ENCODE assay signal across 2 cellular contexts in the genomic region with DNA sequence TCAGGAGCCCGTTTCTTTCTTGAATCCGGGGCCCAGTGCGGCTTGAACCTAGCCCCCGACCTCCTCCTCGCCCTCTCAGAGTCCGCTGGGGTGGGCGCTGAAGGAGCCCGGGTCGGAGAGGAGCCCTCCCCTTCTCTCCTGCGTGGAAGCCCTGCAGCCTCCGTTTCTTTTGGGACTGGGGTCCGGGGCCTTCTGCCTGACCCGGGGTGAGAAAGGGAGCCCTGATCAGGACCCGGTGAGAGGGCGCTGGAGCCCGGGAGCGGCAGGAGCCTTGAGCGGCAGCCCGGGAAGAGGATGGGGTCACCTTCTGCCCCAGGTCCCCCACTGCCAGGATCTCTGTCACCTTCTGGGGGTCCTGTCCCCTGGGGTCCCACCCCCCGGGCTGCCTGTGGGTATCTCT.
TF ChIP-seq lines count a peak whose summit lies in the region.

No MANE protein-coding gene starts in this region.

TF ChIP-seq in IMR-90, 13 proteins besides CTCF, POLR2A, EP300 and RAD21:
- TF ChIP-seq CEBPB (IDR thresholded peaks at IDR 0.05; ENCODE audit: low read depth, low read length) (no peak), CHD1 (IDR thresholded peaks at IDR 0.05; ENCODE audit: low read depth, low read length) (no peak), SMC3 (IDR thresholded peaks at IDR 0.05; ENCODE audit: low read depth, low read length) (no peak), RCOR1 (IDR thresholded peaks at IDR 0.05; ENCODE audit: insufficient replicate concordance, low read length) (no peak), MAZ (IDR thresholded peaks at IDR 0.05; ENCODE audit: borderline replicate concordance, low read depth, low read length) (no peak), NFE2L2 (IDR thresholded peaks at IDR 0.05; ENCODE audit: low read depth, low read length) (no peak), BHLHE40 (IDR thresholded peaks at IDR 0.05; ENCODE audit: low read depth, low read length) (no peak), MAFK (IDR thresholded peaks at IDR 0.05; ENCODE audit: low read depth, low read length) (no peak), FOS (IDR thresholded peaks at IDR 0.05; ENCODE audit: low read depth, low read length) (no peak)
- TF ChIP-seq, protein P1, sequence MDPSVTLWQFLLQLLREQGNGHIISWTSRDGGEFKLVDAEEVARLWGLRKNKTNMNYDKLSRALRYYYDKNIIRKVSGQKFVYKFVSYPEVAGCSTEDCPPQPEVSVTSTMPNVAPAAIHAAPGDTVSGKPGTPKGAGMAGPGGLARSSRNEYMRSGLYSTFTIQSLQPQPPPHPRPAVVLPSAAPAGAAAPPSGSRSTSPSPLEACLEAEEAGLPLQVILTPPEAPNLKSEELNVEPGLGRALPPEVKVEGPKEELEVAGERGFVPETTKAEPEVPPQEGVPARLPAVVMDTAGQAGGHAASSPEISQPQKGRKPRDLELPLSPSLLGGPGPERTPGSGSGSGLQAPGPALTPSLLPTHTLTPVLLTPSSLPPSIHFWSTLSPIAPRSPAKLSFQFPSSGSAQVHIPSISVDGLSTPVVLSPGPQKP (IDR thresholded peaks at IDR 0.05; ENCODE audit: borderline replicate concordance, low read depth, low read length): no peak
- TF ChIP-seq, protein P2, sequence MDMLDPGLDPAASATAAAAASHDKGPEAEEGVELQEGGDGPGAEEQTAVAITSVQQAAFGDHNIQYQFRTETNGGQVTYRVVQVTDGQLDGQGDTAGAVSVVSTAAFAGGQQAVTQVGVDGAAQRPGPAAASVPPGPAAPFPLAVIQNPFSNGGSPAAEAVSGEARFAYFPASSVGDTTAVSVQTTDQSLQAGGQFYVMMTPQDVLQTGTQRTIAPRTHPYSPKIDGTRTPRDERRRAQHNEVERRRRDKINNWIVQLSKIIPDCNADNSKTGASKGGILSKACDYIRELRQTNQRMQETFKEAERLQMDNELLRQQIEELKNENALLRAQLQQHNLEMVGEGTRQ (IDR thresholded peaks at IDR 0.05; ENCODE audit: low read depth, low read length): no peak
TF ChIP-seq in IMR-90: peak in this region for 0.

TF ChIP-seq in endothelial cell of umbilical vein, 7 proteins besides CTCF, POLR2A, EP300 and RAD21:
- no peak for TF ChIP-seq FOS (IDR thresholded peaks at IDR 0.05; ENCODE audit: borderline replicate concordance, insufficient read depth, low read length)
- TF ChIP-seq EZH2 (IDR thresholded peaks at IDR 0.05; ENCODE audit: borderline replicate concordance, low read depth, low read length, severe bottlenecking): no peak
- TF ChIP-seq GATA2 (IDR thresholded peaks at IDR 0.05; ENCODE audit: insufficient read depth, insufficient read length, low read depth, low read length): no peak
- TF ChIP-seq, protein P3, sequence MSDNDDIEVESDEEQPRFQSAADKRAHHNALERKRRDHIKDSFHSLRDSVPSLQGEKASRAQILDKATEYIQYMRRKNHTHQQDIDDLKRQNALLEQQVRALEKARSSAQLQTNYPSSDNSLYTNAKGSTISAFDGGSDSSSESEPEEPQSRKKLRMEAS (IDR thresholded peaks at IDR 0.05; ENCODE audit: insufficient read depth, insufficient read length): no peak
- TF ChIP-seq POLR2AphosphoS5 (IDR thresholded peaks at IDR 0.05; ENCODE audit: insufficient read depth, low read depth, low read length): no peak
- no peak for TF ChIP-seq JUN (IDR thresholded peaks at IDR 0.05; ENCODE audit: borderline replicate concordance, insufficient read depth, insufficient read length, low read depth)
- no peak for TF ChIP-seq MYC (IDR thresholded peaks at IDR 0.05; ENCODE audit: low read depth, low read length)
